ENCODE assay signal across 8 cellular contexts in genomic region chr16:28494141-28494851, GRCh38. TPM values are rescaled to one million over a fixed set of nuclear protein-coding genes. Genes with fewer than 3 reads are reported as not detected.
DNase-seq lines count a peak whose midpoint lies in the region; ATAC-seq and TF ChIP-seq lines count a peak whose summit lies in the region.

APOBR (plus strand) TSS chr16:28494643; CDS start chr16:28494682, 39 bp downstream.

- intact Hi-C loops in right cardiac atrium (cut with DNase I), result loop anchor here in 2 of 4 donors (5.0 to 10.0 kb wide), 2 partner anchors 53 to 121 kb away; partner anchors contain the start of gene SULT1A1 (in 1 of the 2)

- H3K9me3 ChIP-seq in right cardiac atrium (ENCODE audit: control insufficient read depth, low read length), result no peaks in the 10 kb centered on the region

- DNase-seq in NB4 (ENCODE audit: low read depth), result peak; percentile 99
- peak; percentile 69 for DNase-seq in activated T-cell treated with anti-CD3 and anti-CD28 coated beads for 1 hour (ENCODE audit: low read depth)
- peak in 2 of 3 donors; percentile 64 to 68 for DNase-seq in right cardiac atrium
- DNase-seq in stimulated activated CD8-positive, alpha-beta memory T cell treated with anti-CD3 and anti-CD28 coated beads, Interleukin-15, amount 100 ng/mL, for 1 hour (ENCODE audit: low read depth), result peak; percentile 73
- DNase-seq in HCEC 1CT, result no peak
- DNase-seq in HT-29 (ENCODE audit: low spot score), result no peak
- no peak for DNase-seq in NCI-H2196 treated with DMSO at 0.1 percent for 48 hours (lab: John Stamatoyannopoulos, UW; ENCODE audit: unreplicated experiment)

- no peaks in the 10 kb centered on the region for H3K4me1 ChIP-seq in right cardiac atrium (ENCODE audit: control insufficient read depth, insufficient read depth, low read length)

- peak within 1 kb of the TSS; percentile 14 for H3K27ac ChIP-seq in right cardiac atrium (ENCODE audit: low read length)

- no peaks in the 10 kb centered on the region for H3K27me3 ChIP-seq in right cardiac atrium (ENCODE audit: control insufficient read depth, insufficient read depth)

- H3K4me3 ChIP-seq in NB4 (ENCODE audit: low read depth, low read length), result peak within 1 kb of the TSS; percentile 82
- peak within 1 kb of the TSS; percentile 16 for H3K4me3 ChIP-seq in right cardiac atrium (ENCODE audit: low read length)

- ATAC-seq in GM21381 (IDR thresholded peaks at IDR 0.05; ENCODE audit: unreplicated experiment) (peak; percentile 41), right cardiac atrium (no peak)

- peak; percentile 45 for TF ChIP-seq POLR2A in NB4 (IDR thresholded peaks at IDR 0.05; ENCODE audit: extremely low read depth, insufficient read length)

- 54% methylated on average over 12 of the region's 12 CpGs for WGBS in right cardiac atrium

- no peak for TF ChIP-seq CTCF in NB4 (IDR thresholded peaks at IDR 0.05; ENCODE audit: low read depth, low read length)

RNA-seq across cellular contexts. Expression of gene APOBR, which starts in this region (rescaled TPM):
- total RNA-seq in right cardiac atrium, result 1 to 10 TPM in 1 of 4 donors, under 1 TPM in 3; 0.37 to 1.0 (median 0.87) TPM
- 0.68 TPM for polyA plus RNA-seq in right cardiac atrium
- 0.05 TPM in 1 of 2 replicates, not detected in the other for total RNA-seq in HT-29 (2014; rRNA removed; shearing (Covaris generic))

Comparison
In these comparisons a context has a peak if more than half of its experiments do, and no peak if none do; other contexts are left out.
1. DNase-seq: peak in NB4 (single experiment), activated T-cell treated with anti-CD3 and anti-CD28 coated beads for 1 hour (single experiment), right cardiac atrium (2 of 3) and stimulated activated CD8-positive, alpha-beta memory T cell treated with anti-CD3 and anti-CD28 coated beads, Interleukin-15, amount 100 ng/mL, for 1 hour (single experiment); none in HCEC 1CT (single experiment), HT-29 (single experiment) and NCI-H2196 treated with DMSO at 0.1 percent for 48 hours (single experiment).